ENCODE assay signal across 9 cellular contexts in the genomic region with DNA sequence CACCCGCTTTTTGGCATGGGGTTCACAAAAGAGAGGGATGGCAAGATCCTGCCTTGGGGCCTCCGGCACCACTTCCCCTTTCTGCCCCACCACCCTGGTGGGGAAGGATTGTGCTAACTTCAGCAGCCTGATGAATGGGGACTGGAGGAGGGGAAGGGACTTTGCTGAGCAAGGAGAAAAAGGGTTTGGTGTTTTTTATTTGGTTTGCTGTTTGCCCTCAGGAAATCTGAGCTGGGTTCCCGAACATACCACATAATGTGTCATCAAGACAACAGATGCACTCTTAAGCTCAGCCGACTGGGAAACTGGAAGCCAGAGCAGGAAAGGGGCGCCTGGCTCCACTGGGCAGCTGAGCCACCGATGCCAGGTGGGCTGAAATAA. TPM values are rescaled to one million over a fixed set of nuclear protein-coding genes. Genes with fewer than 3 reads are reported as not detected.
DNase-seq lines count a peak whose midpoint lies in the region; ATAC-seq, FAIRE-seq and TF ChIP-seq lines count a peak whose summit lies in the region.
"Had no signal": no experiment of that assay in that cellular context is flagged by ENCODE, and none has a peak within 500 bp of the region (broad histone marks: within the 10 kb centered on the region; RNA-seq: fewer than 3 reads in every experiment).

No MANE protein-coding gene starts in this region.

- intact Hi-C loops in MCF 10A (cut with micrococcal nuclease) = no loop called here

- no peaks in the 10 kb centered on the region for H3K9me3 Mint-ChIP-seq in MCF 10A (ENCODE audit: unreplicated experiment)

- peak overlapping the region; percentile 13 for H3K4me3 Mint-ChIP-seq in MCF 10A (ENCODE audit: unreplicated experiment)

- no peaks in the 10 kb centered on the region for H3K36me3 ChIP-seq in mesodermal cell (ENCODE audit: control insufficient read depth, insufficient read depth, low read length)

- no peaks in the 10 kb centered on the region for H3K27me3 Mint-ChIP-seq in MCF 10A (ENCODE audit: insufficient read depth, unreplicated experiment)

- H3K9me3 ChIP-seq in mesodermal cell (ENCODE audit: control insufficient read depth, low read length) = no peaks in the 10 kb centered on the region

- no TSS peak for BruUV-seq in MCF 10A (replicated peaks; lab: Mats Ljungman, UMichigan)

- no peak overlapping the region for H3K4me3 ChIP-seq in mesodermal cell (ENCODE audit: extremely low read depth, insufficient read depth, low read length, poor library complexity, severe bottlenecking)

- CTCF ChIA-PET in MCF 10A (lab: Yijun Ruan, JAX) = interaction anchor here (0.5 to 3.1 kb wide), 8 partner anchors 15 to 211 kb away, joined by 3 to 13 read pairs (median 6); partner anchors contain the start of gene OLFML2B

- H3K27ac Mint-ChIP-seq in MCF 10A (ENCODE audit: low read depth, unreplicated experiment) = peak overlapping the region; percentile 46

- POLR2A ChIA-PET in MCF 10A (lab: Yijun Ruan, JAX) = interaction anchor here (0.8 to 1.5 kb wide), 11 partner anchors 9 to 557 kb away, joined by 3 to 7 read pairs (median 4); no protein-coding TSS in a partner anchor

- no peak for FAIRE-seq in D721Med (lab: Jason Lieb, UNC)

- peaks cover 5% of the 10 kb centered on the region for H3K36me3 Mint-ChIP-seq in MCF 10A (ENCODE audit: insufficient read depth, unreplicated experiment)

- peak overlapping the region; percentile 88 for H3K27ac ChIP-seq in mesodermal cell (ENCODE audit: low read depth, low read length, severe bottlenecking)

- 78 to 93% methylated on average over 3 to 5 of the region's 6 CpGs for whole genome bisulfite sequencing in mesodermal cell (ENCODE audit: insufficient coverage in 2 of 2), 2 experiments

- H3K4me1 ChIP-seq in mesodermal cell (ENCODE audit: control insufficient read depth, insufficient read depth, low read length, poor library complexity, severe bottlenecking) = peaks cover 36% of the 10 kb centered on the region

- TF ChIP-seq CTCF in MCF 10A (IDR thresholded peaks at IDR 0.05; ENCODE audit: unreplicated experiment) = no peak
- TF ChIP-seq CTCF in D721Med (IDR thresholded peaks at IDR 0.05; ENCODE audit: insufficient read depth, missing control alignments) = no peak

- DNase-seq in AG20443 (ENCODE audit: low spot score) (peak; percentile 82), MV-4-11 (lab: John Stamatoyannopoulos, UW) (peak; percentile 98), MCF 10A (ENCODE audit: unreplicated experiment) (peak; percentile 91), D721Med (ENCODE audit: insufficient read length, low spot score) (no peak), cerebellar nuclear complex (lab: John Stamatoyannopoulos, UW) (no peak)

- peaks cover 17% of the 10 kb centered on the region for H3K4me1 Mint-ChIP-seq in MCF 10A (ENCODE audit: insufficient read depth, unreplicated experiment)

- ATAC-seq in HG02938 (IDR thresholded peaks at IDR 0.05; ENCODE audit: unreplicated experiment) (no peak), GM21619 (IDR thresholded peaks at IDR 0.05; ENCODE audit: unreplicated experiment) (no peak)

RNA-seq across cellular contexts. Expression of gene OLFML2B, which starts 19.9 kb away (rescaled TPM):
- total RNA-seq in MCF 10A (2022) = not detected in 2 replicates
- 11.0 TPM for polyA plus RNA-seq in mesodermal cell (2013, experiment 1 of 2)
- 9.3 TPM for polyA plus RNA-seq in mesodermal cell (2013, experiment 2 of 2)
- total RNA-seq: lung microvascular endothelial cell had no signal

Comparison
In these comparisons a context has a peak if more than half of its experiments do, and no peak if none do; other contexts are left out.
1. DNase-seq: peak in AG20443 (single experiment), MV-4-11 (single experiment) and MCF 10A (single experiment); none in D721Med (single experiment) and cerebellar nuclear complex (0 of 2).